Comparison of ENCODE assay signal across 25 cellular contexts in the genomic region with DNA sequence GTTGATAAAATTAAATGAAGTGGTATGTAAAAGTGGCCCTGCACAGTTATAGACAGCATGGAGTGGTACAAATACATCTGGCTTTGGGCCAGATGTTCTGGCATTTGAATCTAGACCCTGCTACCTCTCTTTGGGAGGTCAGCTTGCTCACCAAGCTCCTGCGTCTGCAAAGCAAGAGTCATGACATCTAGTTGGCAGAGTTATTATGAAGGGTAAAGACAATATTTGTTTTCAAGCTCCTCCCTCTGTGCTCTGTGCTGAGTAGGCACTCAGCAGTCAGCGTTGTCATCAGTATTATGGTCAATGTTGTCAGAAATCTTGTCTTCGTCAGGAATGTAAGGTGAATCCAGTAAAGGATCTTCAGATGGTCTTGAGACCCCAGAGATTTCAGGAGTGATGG.
"Had no signal": no experiment of that assay in that cellular context is flagged by ENCODE, and none has a peak within 500 bp of the region (broad histone marks: within the 10 kb centered on the region; RNA-seq: fewer than 3 reads in every experiment).

No MANE protein-coding gene starts in this region.

- DNase-seq: activated CD4-positive, alpha-beta T cell treated with anti-CD3 and anti-CD28 coated beads for 1 hour; activated CD4-positive, alpha-beta T cell treated with anti-CD3 and anti-CD28 coated beads, Interleukin-2, amount 50 U/mL, for 1 hour; activated CD8-positive, alpha-beta T cell treated with anti-CD3 and anti-CD28 coated beads for 36 hours; activated naive CD8-positive, alpha-beta T cell treated with anti-CD3 and anti-CD28 coated beads, Interleukin-2, amount 50 U/mL, for 24 hours; activated T-cell treated with anti-CD3 and anti-CD28 coated beads, Interleukin-2, amount 50 U/mL, for 4 hours; effector CD8-positive, alpha-beta T cell; esophagus squamous epithelium; left ventricle myocardium inferior; naive B cell; nucleus accumbens; right cardiac atrium; stimulated activated CD4-positive, alpha-beta T cell treated with anti-CD3 and anti-CD28 coated beads, Interleukin-4, amount 100 ng/mL, for 1 hour; stomach; T-helper 2 cell; thyroid gland; upper lobe of left lung had no signal

- H3K4me3 ChIP-seq: breast epithelium, esophagus squamous epithelium, left ventricle myocardium inferior, stomach, thyroid gland, upper lobe of left lung, vagina had no signal

- H3K9me3 ChIP-seq: breast epithelium, esophagus squamous epithelium, left ventricle myocardium inferior, stomach, thyroid gland, upper lobe of left lung, vagina had no signal

- FAIRE-seq: colon, endometrium, frontal cortex had no signal

- H3K27me3 ChIP-seq: breast epithelium, esophagus squamous epithelium, stomach, thyroid gland, upper lobe of left lung, vagina had no signal

- H3K4me1 ChIP-seq: breast epithelium had no signal

- H3K27ac ChIP-seq: epithelial cell of prostate, esophagus squamous epithelium, left ventricle myocardium inferior, thyroid gland, upper lobe of left lung, vagina had no signal

- H3K36me3 ChIP-seq: breast epithelium had no signal

- ATAC-seq: activated CD8-positive, alpha-beta T cell treated with anti-CD3 and anti-CD28 coated beads for 36 hours; activated naive CD8-positive, alpha-beta T cell treated with anti-CD3 and anti-CD28 coated beads, Interleukin-2, amount 50 U/mL, for 24 hours; activated T-cell treated with anti-CD3 and anti-CD28 coated beads, Interleukin-2, amount 50 U/mL, for 4 hours; activated T-helper 17 cell treated with anti-CD3 and anti-CD28 coated beads, Interleukin-2, amount 50 U/mL, for 72 hours; right cardiac atrium; stimulated activated effector memory CD8-positive, alpha-beta T cell treated with anti-CD3 and anti-CD28 coated beads, Interleukin-12 subunit alpha, Interleukin-12 subunit beta, amount 100 ng/mL, for 72 hours; WTC11 had no signal
